17 cellular contexts compared by ENCODE assay signal in genomic region chr18:37330173-37330572, GRCh38.
"Had no signal": no experiment of that assay in that cellular context is flagged by ENCODE, and none has a peak within 500 bp of the region (broad histone marks: within the 10 kb centered on the region; RNA-seq: fewer than 3 reads in every experiment).

No MANE protein-coding gene starts in this region.

- H3K4me3 ChIP-seq: MG63 had no signal

- H3K4me1 Mint-ChIP-seq: T-helper 17 cell had no signal

- H3K27me3 ChIP-seq: MG63 had no signal

- H3K27ac ChIP-seq: HL-60, RWPE1 had no signal

- H3K27ac Mint-ChIP-seq: T-helper 17 cell had no signal

- DNase-seq: KBM-7, MG63, NCI-H1092, NCI-H1105 treated with DMSO at 0.1 percent for 48 hours, NCI-H1417 treated with DMSO at 0.1 percent for 48 hours, NCI-H146, NCI-H1694 treated with DMSO at 0.1 percent for 48 hours, NCI-H1930, NCI-H2081, NCI-H2107, NCI-H2227 treated with DMSO at 0.1 percent for 48 hours, NCI-H774, SHP77, T-helper 1 cell, T-helper 17 cell had no signal

- H3K36me3 ChIP-seq: MG63 had no signal

- H3K9me3 ChIP-seq: MG63 had no signal

- H3K4me3 Mint-ChIP-seq: T-helper 17 cell had no signal
